Comparison of ENCODE assay signal across 12 cellular contexts in genomic region chr2:234705108-234705507, GRCh38.
DNase-seq lines count a peak whose midpoint lies in the region; ATAC-seq, FAIRE-seq and TF ChIP-seq lines count a peak whose summit lies in the region.
"Had no signal": no experiment of that assay in that cellular context is flagged by ENCODE, and none has a peak within 500 bp of the region (broad histone marks: within the 10 kb centered on the region; RNA-seq: fewer than 3 reads in every experiment).

No MANE protein-coding gene starts in this region.

- no peak overlapping the region for H4K12ac ChIP-seq in trophoblast cell (ENCODE audit: low read depth, low read length)

- H3K27me3 ChIP-seq in H1 (replicated peaks in 1 of 4; ENCODE audit: control insufficient read depth in 3 of 4, extremely low read depth in 1 of 4, insufficient read depth in 3 of 4, low read length in 3 of 4) (peaks cover 0 to 10% (median 5%) of the 10 kb centered on the region in 4 experiments; a peak in 4 of 7 replicates), trophoblast cell (ENCODE audit: insufficient read depth, low read length) (no peaks in the 10 kb centered on the region)
- H3K27me3 ChIP-seq: colonic mucosa had no signal

- H2BK12ac ChIP-seq in H1 (ENCODE audit: low read depth, low read length) (0 out of 2 replicates have a peak overlapping the region, but pooled peaks have one; percentile 60), trophoblast cell (ENCODE audit: low read length) (no peak overlapping the region)

- H3K79me1 ChIP-seq in H1 (ENCODE audit: low read depth, low read length), result no peaks in the 10 kb centered on the region
- H3K79me1 ChIP-seq in trophoblast cell (ENCODE audit: low read length), result no peaks in the 10 kb centered on the region

- H3K23ac ChIP-seq in H1 (ENCODE audit: insufficient read length) (no peak overlapping the region), trophoblast cell (ENCODE audit: low read length) (no peak overlapping the region)

- TF ChIP-seq CTCF in H1 (IDR thresholded peaks at IDR 0.05; ENCODE audit: control extremely low read depth in 1 of 3, insufficient read depth in 1 of 3, low read depth in 1 of 3, low read length in 3 of 3) (no peak), GM13977 (IDR thresholded peaks at IDR 0.05; ENCODE audit: extremely low read depth, insufficient read depth, missing control alignments) (no peak)

- no peak overlapping the region for H3K4me3 ChIP-seq in H1 (ENCODE audit: extremely low read depth in 1 of 4, insufficient read depth in 2 of 4, low read depth in 3 of 4, low read length in 4 of 4)
- H3K4me3 ChIP-seq in trophoblast cell (ENCODE audit: low read depth, low read length), result no peak overlapping the region
- H3K4me3 ChIP-seq: colonic mucosa had no signal

- no peak for TF ChIP-seq RAD21 in H1 (IDR thresholded peaks at IDR 0.05 in 1 of 2, conservative IDR thresholded peaks at IDR 0.05 in 1 of 2; ENCODE audit: low read depth in 2 of 2, low read length in 2 of 2)

- no peak for ATAC-seq in GM18870 (IDR thresholded peaks at IDR 0.05; ENCODE audit: unreplicated experiment)
- ATAC-seq in HG03108 (IDR thresholded peaks at IDR 0.05; ENCODE audit: unreplicated experiment), result no peak

- H4K91ac ChIP-seq in H1 (replicated peaks; ENCODE audit: insufficient read length, low read length), result no peak overlapping the region
- no peak overlapping the region for H4K91ac ChIP-seq in trophoblast cell (ENCODE audit: low read depth, low read length)

- H2BK120ac ChIP-seq in H1 (replicated peaks; ENCODE audit: low read depth, low read length), result peak overlapping the region; percentile 1
- H2BK120ac ChIP-seq in trophoblast cell (ENCODE audit: insufficient read depth, low read length, poor library complexity), result no peak overlapping the region

- TF ChIP-seq POLR2A in H1 (IDR thresholded peaks at IDR 0.05; ENCODE audit: control extremely low read depth in 1 of 2, low read depth in 2 of 2, low read length in 2 of 2), result no peak

- peak overlapping the region; percentile 53; the same call in 1 of the 2 replicates for H3K18ac ChIP-seq in H1 (ENCODE audit: extremely low read depth, low read length)
- no peak overlapping the region for H3K18ac ChIP-seq in trophoblast cell (ENCODE audit: low read length)

- no peak overlapping the region; the same call in 1 of the 2 replicates for H2BK15ac ChIP-seq in H1 (ENCODE audit: low read length)

- H3K4me2 ChIP-seq in H1 (ENCODE audit: insufficient read depth in 1 of 2, low read depth in 2 of 2, low read length in 2 of 2) (no peak overlapping the region), trophoblast cell (ENCODE audit: low read length) (no peak overlapping the region)

- H3K36me3 ChIP-seq in H1 (ENCODE audit: control insufficient read depth in 2 of 4, insufficient read depth in 4 of 4, low read length in 3 of 4) (no peaks in the 10 kb centered on the region), trophoblast cell (ENCODE audit: control insufficient read depth in 1 of 2, insufficient read depth in 2 of 2, low read length in 2 of 2) (no peaks in the 10 kb centered on the region)
- H3K36me3 ChIP-seq: colonic mucosa had no signal

- H3K4me1 ChIP-seq in H1 (replicated peaks in 1 of 4; ENCODE audit: control insufficient read depth in 3 of 4, insufficient read depth in 4 of 4, low read length in 3 of 4) (peaks cover 5 to 20% (median 14%) of the 10 kb centered on the region in 4 experiments), trophoblast cell (ENCODE audit: control insufficient read depth in 1 of 2, insufficient read depth in 2 of 2, low read length in 2 of 2) (peaks cover 0 to 3% of the 10 kb centered on the region in 2 experiments)
- H3K4me1 ChIP-seq: colonic mucosa had no signal

- peak; percentile 6 for DNase-seq in activated CD4-positive, alpha-beta T cell treated with anti-CD3 and anti-CD28 coated beads for 48 hours
- no peak for DNase-seq in activated CD4-positive, alpha-beta T cell treated with anti-CD3 and anti-CD28 coated beads for 4 hours
- DNase-seq in NCI-H226, result peak; percentile 54
- no peak for DNase-seq in H1 (ENCODE audit: low read depth in 1 of 2, low spot score in 2 of 2)
- DNase-seq in trophoblast cell, result peak; percentile 52 to 82
- DNase-seq in GM13977 (ENCODE audit: low spot score), result no peak
- DNase-seq: colonic mucosa, DMS79 treated with DMSO at 0.1 percent for 48 hours, RPMI8226 had no signal

- no peak for FAIRE-seq in H1 (lab: Jason Lieb, UNC)
- FAIRE-seq: TTC549 had no signal

- no peak overlapping the region for H3K14ac ChIP-seq in H1 (ENCODE audit: insufficient read length)
- no peak overlapping the region for H3K14ac ChIP-seq in trophoblast cell (ENCODE audit: low read length)

- H3K4ac ChIP-seq in H1 (replicated peaks; ENCODE audit: insufficient read length, low read depth, low read length), result no peak overlapping the region
- no peak overlapping the region for H3K4ac ChIP-seq in trophoblast cell (ENCODE audit: low read depth, low read length)

- WGBS in H1 (ENCODE audit: extremely low coverage in 1 of 2, insufficient coverage in 1 of 2, insufficient read length in 1 of 2, insufficient replicate concordance in 2 of 2, low coverage in 1 of 2, low lambda C conversion rate in 2 of 2, missing lambda C conversion rate in 1 of 2), 2 experiments, result 94% methylated on average over 3 of the region's 3 CpGs; no CpG with 5 or more reads in 1 of the 2 experiments
- no CpG with 5 or more reads among the region's 3 CpGs for WGBS in trophoblast cell (ENCODE audit: extremely low coverage, insufficient coverage, insufficient read length)

- H3K79me2 ChIP-seq in H1 (ENCODE audit: control insufficient read depth in 1 of 2, insufficient read depth in 2 of 2, low read length in 2 of 2) (no peaks in the 10 kb centered on the region), trophoblast cell (ENCODE audit: control insufficient read depth, insufficient read depth, low read length, poor library complexity) (no peaks in the 10 kb centered on the region)

- no peak overlapping the region for H2BK20ac ChIP-seq in H1 (ENCODE audit: low read length)

- H4K5ac ChIP-seq in H1 (ENCODE audit: insufficient read length, low read depth, low read length), result no peak overlapping the region

- H4K8ac ChIP-seq in H1 (ENCODE audit: extremely low read depth, insufficient read depth, low read length) (no peak overlapping the region), trophoblast cell (ENCODE audit: low read depth, low read length) (no peak overlapping the region)

- H3K56ac ChIP-seq in H1 (replicated peaks; ENCODE audit: insufficient read length, low read depth, low read length), result no peak overlapping the region

- no peak overlapping the region for H3K27ac ChIP-seq in H1 (ENCODE audit: low read depth, low read length)
- no peak overlapping the region for H3K27ac ChIP-seq in trophoblast cell (ENCODE audit: low read depth, low read length)
- H3K27ac ChIP-seq: colonic mucosa had no signal

- no peaks in the 10 kb centered on the region for H4K20me1 ChIP-seq in H1 (replicated peaks in 1 of 2; ENCODE audit: control insufficient read depth in 1 of 2, insufficient read depth in 2 of 2, low read length in 2 of 2)

- H2BK5ac ChIP-seq in H1 (ENCODE audit: low read depth, low read length), result no peak overlapping the region
- H2BK5ac ChIP-seq in trophoblast cell (ENCODE audit: low read depth, low read length, poor library complexity), result no peak overlapping the region

- in situ Hi-C loops in GM13977 (cut with MboI; ENCODE audit: low pct_unique_long_range_greater_than_20kb, low sequenced_read_pairs, unreplicated experiment), result no loop called here

- H3K9me3 ChIP-seq in H1 (ENCODE audit: insufficient read depth in 2 of 2, low read depth in 1 of 2, low read length in 1 of 2) (no peaks in the 10 kb centered on the region), trophoblast cell (ENCODE audit: insufficient read depth, low read depth, low read length) (peaks cover 2% of the 10 kb centered on the region)
- H3K9me3 ChIP-seq: colonic mucosa had no signal

- no peak overlapping the region for H2AFZ ChIP-seq in H1 (ENCODE audit: low read length)
- no peak overlapping the region for H2AFZ ChIP-seq in trophoblast cell (ENCODE audit: insufficient read depth, low read length, poor library complexity)

- POLR2A ChIA-PET in H1 (lab: Charles Lee; ENCODE audit: partially characterized antibody), result interaction anchor here (0.7 kb wide), 1 partner anchor 40 kb away, joined by 3 read pairs; no protein-coding TSS in a partner anchor

- H3K23me2 ChIP-seq in H1 (ENCODE audit: low read depth, low read length), result no peaks in the 10 kb centered on the region

- H3K9ac ChIP-seq in H1 (replicated peaks in 1 of 4; ENCODE audit: extremely low read depth in 1 of 4, low read depth in 3 of 4, low read length in 3 of 4), result no peak overlapping the region
- H3K9ac ChIP-seq in trophoblast cell (ENCODE audit: low read length), result no peak overlapping the region

- CTCF ChIA-PET in H1 (lab: Charles Lee; ENCODE audit: partially characterized antibody), result interaction anchor here (0.5 to 1.2 kb wide), 3 partner anchors 19 to 178 kb away, joined by 3 to 6 read pairs (median 4); no protein-coding TSS in a partner anchor

- TF ChIP-seq EP300 in H1 (IDR thresholded peaks at IDR 0.05; ENCODE audit: borderline replicate concordance in 1 of 2, low read depth in 2 of 2, low read length in 2 of 2), result no peak

- 0 out of 2 replicates have a peak overlapping the region, but pooled peaks have one; percentile 72 for H2AK5ac ChIP-seq in H1 (ENCODE audit: low read depth, low read length)
- H2AK5ac ChIP-seq in trophoblast cell (ENCODE audit: low read length), result no peak overlapping the region

TF ChIP-seq in H1, 55 proteins besides CTCF, POLR2A, EP300 and RAD21:
- TF ChIP-seq SP4 (IDR thresholded peaks at IDR 0.05; ENCODE audit: low read length), result no peak
- TF ChIP-seq CREB1 (IDR thresholded peaks at IDR 0.05), result no peak
- no peak for TF ChIP-seq KDM1A (IDR thresholded peaks at IDR 0.05; ENCODE audit: borderline replicate concordance, low read length)
- TF ChIP-seq SRF (IDR thresholded peaks at IDR 0.05; ENCODE audit: low read depth, low read length), result no peak
- no peak for TF ChIP-seq USF2 (IDR thresholded peaks at IDR 0.05; ENCODE audit: low read length)
- TF ChIP-seq SP2 (IDR thresholded peaks at IDR 0.05; ENCODE audit: low read length), result no peak
- TF ChIP-seq KDM5A (IDR thresholded peaks at IDR 0.05; ENCODE audit: low read length), result no peak

Comparison
In these comparisons a context has a peak if more than half of its experiments do, and no peak if none do; other contexts are left out.
1. DNase-seq: peak in activated CD4-positive, alpha-beta T cell treated with anti-CD3 and anti-CD28 coated beads for 48 hours (single experiment), NCI-H226 (single experiment) and trophoblast cell (2 of 2); none in activated CD4-positive, alpha-beta T cell treated with anti-CD3 and anti-CD28 coated beads for 4 hours (0 of 2), H1 (0 of 2) and GM13977 (single experiment).